Comparison of ENCODE assay signal across 8 cellular contexts in the genomic region with DNA sequence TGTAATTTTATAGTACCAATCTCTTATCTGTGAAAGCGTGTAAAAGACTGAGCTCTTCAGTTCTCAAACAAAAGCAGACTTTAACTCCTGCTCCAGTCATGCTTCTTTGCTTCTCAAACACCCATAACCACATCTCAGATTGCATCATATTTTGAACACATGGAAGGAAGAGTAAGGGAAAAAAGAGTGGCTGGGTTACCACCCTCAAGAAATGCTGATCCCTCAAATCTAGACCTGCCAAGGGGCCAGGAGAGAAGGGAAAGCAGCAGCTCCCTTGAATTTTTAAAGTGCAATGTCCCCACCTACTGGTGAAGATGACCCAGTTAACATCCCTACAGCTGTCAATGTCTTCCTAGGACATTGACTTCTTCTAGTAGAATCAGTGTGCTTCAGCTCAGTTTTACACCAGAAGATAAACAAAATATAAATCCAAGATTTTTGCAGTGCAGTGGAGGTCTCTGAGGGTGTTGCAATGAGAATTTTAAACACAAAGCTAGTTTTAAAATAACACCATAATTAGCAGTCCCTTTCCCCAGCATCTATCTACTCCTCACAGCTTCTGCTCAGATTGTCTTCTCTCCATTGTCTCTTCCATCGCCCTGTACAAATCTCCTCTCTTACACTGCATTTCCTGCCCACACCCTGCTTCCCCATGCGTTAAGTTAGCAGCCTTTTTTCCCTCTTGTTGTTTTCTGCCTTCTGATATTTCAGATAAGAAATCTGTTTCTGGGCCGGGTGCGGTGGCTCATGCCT.
DNase-seq lines count a peak whose midpoint lies in the region; ATAC-seq and TF ChIP-seq lines count a peak whose summit lies in the region.

No MANE protein-coding gene starts in this region.

- no peak overlapping the region for H3K27ac Mint-ChIP-seq in memory B cell

- H3K9me3 Mint-ChIP-seq in memory B cell = peaks cover 1% of the 10 kb centered on the region

- no peak overlapping the region for H3K4me2 ChIP-seq in MM.1S (ENCODE audit: low read depth, low read length)

- no peaks in the 10 kb centered on the region for H3F3A ChIP-seq in MM.1S (ENCODE audit: insufficient read depth, low read length)

- H3K4me1 ChIP-seq in MM.1S (ENCODE audit: low read length) = no peaks in the 10 kb centered on the region

- peaks cover 2% of the 10 kb centered on the region for H3K4me1 Mint-ChIP-seq in memory B cell

- H3K4me3 ChIP-seq in MM.1S (ENCODE audit: low read length) = no peak overlapping the region

- H3K4me3 Mint-ChIP-seq in memory B cell = no peak overlapping the region

- no peak overlapping the region for H2AFZ ChIP-seq in MM.1S (ENCODE audit: low read length)

- no peaks in the 10 kb centered on the region for H3K36me3 ChIP-seq in MM.1S (replicated peaks; ENCODE audit: insufficient read depth, low read length)

- H3K27me3 Mint-ChIP-seq in memory B cell = no peaks in the 10 kb centered on the region

- H3K36me3 Mint-ChIP-seq in memory B cell = no peaks in the 10 kb centered on the region

- no peaks in the 10 kb centered on the region for H3K9me3 ChIP-seq in MM.1S (replicated peaks; ENCODE audit: insufficient read depth, low read length)

- no peaks in the 10 kb centered on the region for H3K27me3 ChIP-seq in MM.1S (replicated peaks; ENCODE audit: insufficient read depth, low read length)

- DNase-seq in stimulated activated CD4-positive, alpha-beta T cell treated with anti-CD3 and anti-CD28 coated beads, Interleukin-4, amount 100 ng/mL, for 24 hours = peak; percentile 40
- DNase-seq in stimulated activated CD4-positive, alpha-beta T cell treated with anti-CD3 and anti-CD28 coated beads, Interleukin-1b, Interleukin-23, amount 100 ng/mL, for 48 hours = no peak
- peak; percentile 69 for DNase-seq in MM.1S
- DNase-seq in SKM-1 (lab: John Stamatoyannopoulos, UW; ENCODE audit: unreplicated experiment) = peak; percentile 61
- peak; percentile 11 for DNase-seq in effector CD4-positive, alpha-beta T cell
- DNase-seq in memory B cell (ENCODE audit: low spot score in 2 of 2) = peak; percentile 50 to 58

- ATAC-seq in memory B cell (ENCODE audit: low read depth) = peak; percentile 93
- no peak for ATAC-seq in GM21360 (IDR thresholded peaks at IDR 0.05; ENCODE audit: unreplicated experiment)
- ATAC-seq in GM18873 (IDR thresholded peaks at IDR 0.05; ENCODE audit: low FRiP score, unreplicated experiment) = no peak

- no peaks in the 10 kb centered on the region for H3K9me2 ChIP-seq in MM.1S (replicated peaks; ENCODE audit: insufficient read depth, low read length)

- TF ChIP-seq CTCF in MM.1S (IDR thresholded peaks at IDR 0.05; ENCODE audit: low read length) = peak; percentile 70

- H3K79me2 ChIP-seq in MM.1S (ENCODE audit: low read length) = no peaks in the 10 kb centered on the region

- no peaks in the 10 kb centered on the region for H4K20me1 ChIP-seq in MM.1S (ENCODE audit: insufficient read depth, low read length)

- no peak overlapping the region for H3K27ac ChIP-seq in MM.1S (ENCODE audit: low read length)

- H3K9ac ChIP-seq in MM.1S (ENCODE audit: low read length) = no peak overlapping the region
